In genomic region chr16:89315791-89316581, GRCh38 we compare ENCODE assay signal across 8 cellular contexts.
DNase-seq lines count a peak whose midpoint lies in the region; ATAC-seq and TF ChIP-seq lines count a peak whose summit lies in the region.

No MANE protein-coding gene starts in this region.

- H2AFZ ChIP-seq in OCI-LY1 (ENCODE audit: low read length), result no peak overlapping the region

- H4K20me1 ChIP-seq in OCI-LY1 (ENCODE audit: insufficient read depth, low read length), result no peaks in the 10 kb centered on the region

- peaks cover 30% of the 10 kb centered on the region for H3K79me2 ChIP-seq in OCI-LY1 (ENCODE audit: insufficient read depth, low read length)

- H3K4me1 ChIP-seq in OCI-LY1 (ENCODE audit: insufficient read depth, low read length, severe bottlenecking), result peaks cover 33% of the 10 kb centered on the region

- H3K27me3 ChIP-seq in OCI-LY1 (ENCODE audit: insufficient read depth, low read length), result no peaks in the 10 kb centered on the region

- no peak overlapping the region for H3K4me3 ChIP-seq in GM12865 (ENCODE audit: low read depth, low read length)
- H3K4me3 ChIP-seq in OCI-LY1 (ENCODE audit: low read depth, low read length, poor library complexity, severe bottlenecking), result no peak overlapping the region

- peak; percentile 79 for DNase-seq in GM12865 (ENCODE audit: low read depth)
- DNase-seq in activated T-cell treated with anti-CD3 and anti-CD28 coated beads, Interleukin-2, amount 50 U/mL, for 48 hours, result peak; percentile 80 to 83
- peak; percentile 86 for DNase-seq in glomerular endothelial cell (ENCODE audit: extremely low read depth, low read depth, low spot score)
- peak; percentile 73 to 74 for DNase-seq in stimulated activated CD4-positive, alpha-beta T cell treated with anti-CD3 and anti-CD28 coated beads, Interleukin-2, amount 100 ng/mL, for 24 hours
- no peak for DNase-seq in omental fat pad (ENCODE audit: low spot score)
- no peak for DNase-seq in NCI-H1436 (lab: John Stamatoyannopoulos, UW)

- peaks cover 44% of the 10 kb centered on the region for H3K36me3 ChIP-seq in OCI-LY1 (ENCODE audit: insufficient read depth, low read length)

- no peaks in the 10 kb centered on the region for H3K9me3 ChIP-seq in OCI-LY1 (ENCODE audit: low read length)

- ATAC-seq in omental fat pad (ENCODE audit: low FRiP score), result no peak
- ATAC-seq in GM19397 (IDR thresholded peaks at IDR 0.05; ENCODE audit: unreplicated experiment), result no peak

- peak overlapping the region; percentile 14; the same call in 1 of the 2 replicates for H3K4me2 ChIP-seq in OCI-LY1 (ENCODE audit: low read length)

- no peaks in the 10 kb centered on the region for H3F3A ChIP-seq in OCI-LY1 (ENCODE audit: insufficient read depth, low read length)

- no peaks in the 10 kb centered on the region for H3K9me2 ChIP-seq in OCI-LY1 (ENCODE audit: low read depth, low read length)

- H3K27ac ChIP-seq in OCI-LY1 (ENCODE audit: low read depth, low read length, poor library complexity, severe bottlenecking), result peak overlapping the region; percentile 11

- no peak overlapping the region; the same call in 1 of the 2 replicates for H3K9ac ChIP-seq in OCI-LY1 (ENCODE audit: low read length)

- TF ChIP-seq CTCF in GM12865 (IDR thresholded peaks at IDR 0.05; ENCODE audit: insufficient read depth, low read depth, low read length, missing control alignments) (no peak), OCI-LY1 (IDR thresholded peaks at IDR 0.05; ENCODE audit: low read length) (no peak), omental fat pad (IDR thresholded peaks at IDR 0.05) (no peak)

Comparison
In these comparisons a context has a peak if more than half of its experiments do, and no peak if none do; other contexts are left out.
1. DNase-seq: peak in GM12865 (single experiment), activated T-cell treated with anti-CD3 and anti-CD28 coated beads, Interleukin-2, amount 50 U/mL, for 48 hours (2 of 2), glomerular endothelial cell (single experiment) and stimulated activated CD4-positive, alpha-beta T cell treated with anti-CD3 and anti-CD28 coated beads, Interleukin-2, amount 100 ng/mL, for 24 hours (2 of 2); none in omental fat pad (single experiment) and NCI-H1436 (single experiment).